ENCODE assay signal across 15 cellular contexts in genomic region chr9:92974161-92974661, GRCh38. TPM values are rescaled to one million over a fixed set of nuclear protein-coding genes. Genes with fewer than 3 reads are reported as not detected.
DNase-seq lines count a peak whose midpoint lies in the region; ATAC-seq, FAIRE-seq and TF ChIP-seq lines count a peak whose summit lies in the region.
"Had no signal": no experiment of that assay in that cellular context is flagged by ENCODE, and none has a peak within 500 bp of the region (broad histone marks: within the 10 kb centered on the region; RNA-seq: fewer than 3 reads in every experiment).

No MANE protein-coding gene starts in this region.

- DNase-seq in D341Med (ENCODE audit: low spot score) = peak; percentile 12
- peak in 1 of 34 experiments; percentile 11 for DNase-seq in T-cell
- DNase-seq in immature natural killer cell = no peak
- peak in 3 of 6 donors; percentile 52 to 68 (median 68) for DNase-seq in pancreas
- no peak for DNase-seq in KBM-7
- DNase-seq: endodermal cell; left ventricle myocardium inferior; NCI-H2171 treated with DMSO at 0.1 percent for 48 hours; stimulated activated CD4-positive, alpha-beta T cell treated with anti-CD3 and anti-CD28 coated beads, Interleukin-2, amount 100 ng/mL, for 48 hours; stomach had no signal

- no peaks in the 10 kb centered on the region for H3K9me3 Mint-ChIP-seq in T-cell
- no peaks in the 10 kb centered on the region for H3K9me3 Mint-ChIP-seq in immature natural killer cell

- H3K27ac Mint-ChIP-seq in T-cell (peak overlapping the region; percentile 85 to 89), immature natural killer cell (peak overlapping the region; percentile 80 to 95 (median 90))
- H3K27ac Mint-ChIP-seq: endodermal cell had no signal

- H3K4me1 ChIP-seq in pancreas = peaks cover 0 to 5% (median 0%) of the 10 kb centered on the region in 3 donors
- H3K4me1 ChIP-seq: ascending aorta had no signal

- no peaks in the 10 kb centered on the region for H3K9me3 ChIP-seq in pancreas
- H3K9me3 ChIP-seq: ascending aorta, left ventricle myocardium inferior, stomach had no signal

- H3K27ac ChIP-seq in pancreas = peak overlapping the region; percentile 45 to 70 (median 56)
- H3K27ac ChIP-seq: ascending aorta, left ventricle myocardium inferior, stomach had no signal

- peaks cover 88 to 94% (median 91%) of the 10 kb centered on the region in 3 donors for H3K4me1 Mint-ChIP-seq in T-cell
- peaks cover 83 to 86% of the 10 kb centered on the region in 2 donors for H3K4me1 Mint-ChIP-seq in immature natural killer cell

- intact Hi-C loops in pancreas (cut with DNase I) = no loop called here

- no peak for ATAC-seq in T-cell (replicated peaks in 1 of 4)
- peak; percentile 62 to 86 (median 84) for ATAC-seq in pancreas
- no peak for ATAC-seq in HG02642 (IDR thresholded peaks at IDR 0.05; ENCODE audit: poor library complexity, unreplicated experiment)
- ATAC-seq in GM19467 (IDR thresholded peaks at IDR 0.05; ENCODE audit: unreplicated experiment) = no peak

- 45 to 47% methylated on average over 10 of the region's 10 CpGs for WGBS in pancreas, 2 donors

- peaks cover 50% of the 10 kb centered on the region for H3K36me3 Mint-ChIP-seq in T-cell
- peaks cover 0 to 18% (median 5%) of the 10 kb centered on the region in 3 donors for H3K36me3 Mint-ChIP-seq in immature natural killer cell

- no peaks in the 10 kb centered on the region for H3K27me3 ChIP-seq in pancreas
- H3K27me3 ChIP-seq: ascending aorta, stomach had no signal

- CTCF ChIA-PET in T-cell (lab: Charles Lee) = interaction anchor here in 1 of 2 donors (1.6 kb wide), 1 partner anchor 17 kb away, joined by 5 read pairs; no protein-coding TSS in a partner anchor

- H3K27me3 Mint-ChIP-seq in T-cell (no peaks in the 10 kb centered on the region), immature natural killer cell (ENCODE audit: low read depth in 3 of 3) (peaks cover 0 to 6% (median under 1%) of the 10 kb centered on the region in 3 donors)

- POLR2A ChIA-PET in T-cell (lab: Charles Lee) = interaction anchor here in 1 of 2 donors (0.9 kb wide), 1 partner anchor 10 kb away, joined by 3 read pairs; no protein-coding TSS in a partner anchor

- no peak for FAIRE-seq in pancreas (lab: Jason Lieb, UNC)

- TF ChIP-seq CTCF in pancreas (IDR thresholded peaks at IDR 0.05) = no peak

- H3K36me3 ChIP-seq in pancreas = no peaks in the 10 kb centered on the region
- H3K36me3 ChIP-seq: left ventricle myocardium inferior had no signal

- H3K4me3 Mint-ChIP-seq in T-cell (peak overlapping the region; percentile 2 to 84 (median 41)), immature natural killer cell (peak overlapping the region; percentile 13 to 81 (median 72))
- H3K4me3 Mint-ChIP-seq: endodermal cell had no signal

- in situ Hi-C loops in KBM-7 (cut with MboI; ENCODE audit: low pct_unique_long_range_greater_than_20kb, low sequenced_read_pairs) = no loop called here

- H3K4me3 ChIP-seq in pancreas = no peak overlapping the region
- H3K4me3 ChIP-seq: ascending aorta, left ventricle myocardium inferior, stomach had no signal

RNA-seq across cellular contexts. Expression of gene FGD3, which starts 26.9 kb away (rescaled TPM):
- total RNA-seq in T-cell (100 to 1,000 TPM; 188 to 349 (median 293) TPM), pancreas (10 to 100 TPM in 1 of 6 donors, 1 to 10 TPM in 5; 5.0 to 10.4 (median 6.3) TPM)
- polyA plus RNA-seq in immature natural killer cell (100 to 1,000 TPM in 1 of 3 donors, 10 to 100 TPM in 2; 46.9 to 137 (median 57.0) TPM), pancreas (10 to 100 TPM; 12.1 to 27.7 TPM)
- total RNA-seq: glomerular endothelial cell, MCF 10A had no signal

Comparison
In these comparisons a context has a peak if more than half of its experiments do, and no peak if none do; other contexts are left out.
1. ATAC-seq: peak in pancreas (4 of 4); none in T-cell (0 of 4), HG02642 (single experiment) and GM19467 (single experiment).
2. RNA of gene FGD3, which starts 26.9 kb away (total RNA-seq): 188 to 349 TPM in T-cell; 5.0 to 10.4 TPM in pancreas; every median in the first group is over 10 times any median in the second.